ENCODE assay signal across 8 cellular contexts in genomic region chr7:100088095-100088620, GRCh38. TPM values are rescaled to one million over a fixed set of nuclear protein-coding genes. Genes with fewer than 3 reads are reported as not detected.
DNase-seq lines count a peak whose midpoint lies in the region; ATAC-seq and TF ChIP-seq lines count a peak whose summit lies in the region.

No MANE protein-coding gene starts in this region.

- DNase-seq in PC-3 = no peak
- DNase-seq in epithelial cell of proximal tubule (ENCODE audit: low read depth) = no peak
- no peak for DNase-seq in prostate gland (ENCODE audit: low spot score)
- no peak for DNase-seq in NCI-H2171 treated with DMSO at 0.1 percent for 48 hours (lab: John Stamatoyannopoulos, UW)
- DNase-seq in SIG-M5 (lab: John Stamatoyannopoulos, UW) = no peak
- DNase-seq in retina = no peak

- intact Hi-C loops in PC-3 (cut with micrococcal nuclease) (no loop called here), prostate gland (cut with DNase I) (loop anchor here (5.0 kb wide), 1 partner anchor 39 kb away; the partner anchor contains the start of gene MBLAC1)

- H3F3A ChIP-seq in PC-3 (ENCODE audit: low read length, unreplicated experiment) = no peaks in the 10 kb centered on the region

- ATAC-seq in PC-3 = no peak; the same call in 1 of the 2 replicates
- no peak for ATAC-seq in HG02610 (IDR thresholded peaks at IDR 0.05; ENCODE audit: unreplicated experiment)

- H2AFZ ChIP-seq in PC-3 (ENCODE audit: low read length) = peak overlapping the region; percentile 95

- no peaks in the 10 kb centered on the region for H3K27me3 ChIP-seq in PC-3 (ENCODE audit: low read length)
- no peaks in the 10 kb centered on the region for H3K27me3 ChIP-seq in prostate gland (replicated peaks; ENCODE audit: insufficient read depth)

- TF ChIP-seq CTCF in PC-3 (conservative IDR thresholded peaks at IDR 0.05; ENCODE audit: low read depth, low read length) (no peak), epithelial cell of proximal tubule (conservative IDR thresholded peaks at IDR 0.05; ENCODE audit: low read depth, low read length) (no peak), prostate gland (IDR thresholded peaks at IDR 0.05) (no peak)

- H3K79me2 ChIP-seq in PC-3 (ENCODE audit: low read length) = peaks cover 22% of the 10 kb centered on the region

- peak overlapping the region; percentile 86 for H3K4me2 ChIP-seq in PC-3 (ENCODE audit: low read length)

- CTCF ChIA-PET in PC-3 (lab: Charles Lee) = no interaction called here

- H3K36me3 ChIP-seq in PC-3 (ENCODE audit: low read depth, low read length) = peaks cover 19% of the 10 kb centered on the region
- peaks cover 0 to 23% of the 10 kb centered on the region in 2 donors for H3K36me3 ChIP-seq in prostate gland

- H3K9me3 ChIP-seq in PC-3 (ENCODE audit: low read length) (no peaks in the 10 kb centered on the region), prostate gland (no peaks in the 10 kb centered on the region)

- peak overlapping the region; percentile 87; the same call in 1 of the 2 replicates for H3K4me3 ChIP-seq in GM08714 (ENCODE audit: low read length)
- peak overlapping the region; percentile 88 for H3K4me3 ChIP-seq in PC-3 (ENCODE audit: low read length)
- H3K4me3 ChIP-seq in epithelial cell of proximal tubule (ENCODE audit: low read depth, low read length) = peak overlapping the region; percentile 97
- H3K4me3 ChIP-seq in prostate gland = peak overlapping the region; percentile 87 to 94

- BruUV-seq in PC-3 (replicated peaks; lab: Mats Ljungman, UMichigan) = no TSS peak

- 74% methylated on average over 11 of the region's 11 CpGs for WGBS in prostate gland

- peak overlapping the region; percentile 59 for H3K27ac ChIP-seq in PC-3 (ENCODE audit: low read length)
- H3K27ac ChIP-seq in prostate gland = peak overlapping the region; percentile 83 to 86

- H3K4me1 ChIP-seq in PC-3 (ENCODE audit: insufficient read depth, low read length) = peaks cover 29% of the 10 kb centered on the region
- peaks cover 4% of the 10 kb centered on the region for H3K4me1 ChIP-seq in prostate gland (replicated peaks)

- peak overlapping the region; percentile 94 for H3K9ac ChIP-seq in PC-3 (ENCODE audit: low read length)

- H3K9me2 ChIP-seq in PC-3 (replicated peaks; ENCODE audit: low read length) = no peaks in the 10 kb centered on the region

- POLR2A ChIA-PET in PC-3 (lab: Charles Lee; ENCODE audit: unreplicated experiment) = no interaction called here

- no peak for TF ChIP-seq POLR2A in prostate gland (IDR thresholded peaks at IDR 0.05)

- H4K20me1 ChIP-seq in PC-3 (ENCODE audit: low read length) = peaks cover 4% of the 10 kb centered on the region; the same call in 1 of the 2 replicates

RNA-seq across cellular contexts. Expression of gene COPS6, which starts 0.6 kb away (rescaled TPM):
- total RNA-seq in PC-3 (2014; rRNA removed) (95.7 and 110 TPM in 2 replicates), epithelial cell of proximal tubule (39.9 and 73.2 TPM in 2 replicates), prostate gland (10 to 100 TPM; 50.8 to 78.4 TPM)

RNA-seq across cellular contexts. Expression of gene ZNF3, which starts 6.6 kb away (rescaled TPM):
- total RNA-seq in PC-3 (2014; rRNA removed) (16.5 and 18.0 TPM in 2 replicates), epithelial cell of proximal tubule (16.6 and 20.3 TPM in 2 replicates), prostate gland (10 to 100 TPM; 20.5 to 21.4 TPM)

RNA-seq across cellular contexts. Expression of gene MCM7, which starts 13.0 kb away (rescaled TPM):
- 208 and 226 TPM in 2 replicates for total RNA-seq in PC-3 (2014; rRNA removed)
- total RNA-seq in epithelial cell of proximal tubule = 188 and 355 TPM in 2 replicates
- 10 to 100 TPM; 47.5 to 68.7 TPM for total RNA-seq in prostate gland

RNA-seq across cellular contexts. Expression of gene AP4M1, which starts 13.3 kb away (rescaled TPM):
- 17.9 and 23.9 TPM in 2 replicates for total RNA-seq in PC-3 (2014; rRNA removed)
- total RNA-seq in epithelial cell of proximal tubule = 11.5 and 25.2 TPM in 2 replicates
- 10 to 100 TPM; 18.0 to 27.2 TPM for total RNA-seq in prostate gland

RNA-seq across cellular contexts. Expression of gene TAF6, which starts 31.0 kb away (rescaled TPM):
- 51.4 and 58.6 TPM in 2 replicates for total RNA-seq in PC-3 (2014; rRNA removed)
- total RNA-seq in epithelial cell of proximal tubule = 62.8 and 73.6 TPM in 2 replicates
- total RNA-seq in prostate gland = 10 to 100 TPM; 68.3 to 79.8 TPM
